Comparison of ENCODE assay signal across 30 cellular contexts in the genomic region with DNA sequence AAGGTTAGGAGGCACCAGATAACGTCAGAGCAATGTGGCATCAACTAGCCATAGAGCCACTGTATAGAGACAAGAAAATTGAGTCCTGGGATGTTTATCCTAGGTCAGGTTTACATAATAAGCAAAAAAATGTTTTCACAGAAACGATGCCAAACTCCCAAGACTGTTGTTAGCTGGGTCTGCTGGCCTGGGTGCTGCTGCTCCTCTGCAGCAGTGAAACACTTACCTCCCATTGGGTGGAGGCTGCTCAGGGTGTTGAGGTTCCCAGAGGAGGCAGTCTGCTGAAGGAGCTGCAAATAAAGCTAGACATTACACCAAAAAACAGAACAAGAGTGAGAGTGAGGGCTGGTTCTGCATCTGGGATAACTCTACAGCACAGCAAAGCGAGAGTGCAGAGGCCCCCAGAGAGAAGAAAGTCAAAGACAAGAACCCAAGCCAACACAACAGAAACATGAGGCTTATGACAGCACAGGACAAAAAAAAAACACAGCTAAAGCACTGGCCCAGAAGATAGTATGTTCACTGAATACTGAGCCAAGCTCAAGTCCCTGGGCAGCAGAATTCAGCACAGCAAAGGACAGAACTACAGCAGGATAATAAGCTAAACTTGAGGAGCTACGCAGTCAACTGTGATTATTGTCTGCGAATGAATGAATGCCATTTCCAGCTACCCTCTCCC. TPM values are rescaled to one million over a fixed set of nuclear protein-coding genes. Genes with fewer than 3 reads are reported as not detected.
DNase-seq lines count a peak whose midpoint lies in the region; ATAC-seq and TF ChIP-seq lines count a peak whose summit lies in the region.
"Had no signal": no experiment of that assay in that cellular context is flagged by ENCODE, and none has a peak within 500 bp of the region (broad histone marks: within the 10 kb centered on the region; RNA-seq: fewer than 3 reads in every experiment).

No MANE protein-coding gene starts in this region.

- TF ChIP-seq POLR2A in stomach (IDR thresholded peaks at IDR 0.05) (no peak), prostate gland (IDR thresholded peaks at IDR 0.05) (no peak)

- peaks cover 96% of the 10 kb centered on the region for H3K36me3 ChIP-seq in right atrium auricular region
- peaks cover 94 to 100% (median 100%) of the 10 kb centered on the region in 4 donors for H3K36me3 ChIP-seq in stomach
- peaks cover 10 to 23% of the 10 kb centered on the region in 2 donors for H3K36me3 ChIP-seq in prostate gland

- no peak for TF ChIP-seq EP300 in stomach (IDR thresholded peaks at IDR 0.05)

- H3K9me3 ChIP-seq in right atrium auricular region (no peaks in the 10 kb centered on the region), right cardiac atrium (ENCODE audit: control insufficient read depth, low read length) (no peaks in the 10 kb centered on the region), stomach (no peaks in the 10 kb centered on the region), prostate gland (no peaks in the 10 kb centered on the region)
- H3K9me3 ChIP-seq: BE2C, body of pancreas, HAP-1, tibial artery had no signal

- peak overlapping the region; percentile 7 for H3K27ac Mint-ChIP-seq in dendritic cell treated with granulocyte-macrophage colony-stimulating factor and Interleukin-4, amounts not matched to agents 40 ng/mL and 50 ng/mL, for 4 days
- H3K27ac Mint-ChIP-seq: activated B cell treated with CpG ODN at 0.5 μM for 24 hours had no signal

- TF ChIP-seq CTCF in right atrium auricular region (IDR thresholded peaks at IDR 0.05) = no peak
- no peak for TF ChIP-seq CTCF in stomach (IDR thresholded peaks at IDR 0.05)
- no peak for TF ChIP-seq CTCF in prostate gland (IDR thresholded peaks at IDR 0.05)

- WGBS in right cardiac atrium = 65% methylated on average over 5 of the region's 5 CpGs
- WGBS in stomach, 5 donors = 82 to 90% (median 87%) methylated on average over 5 of the region's 5 CpGs
- 82% methylated on average over 5 of the region's 5 CpGs for WGBS in prostate gland

- H3K4me1 ChIP-seq in right atrium auricular region (no peaks in the 10 kb centered on the region), right cardiac atrium (ENCODE audit: control insufficient read depth, insufficient read depth, low read length) (peaks cover 9% of the 10 kb centered on the region), stomach (peaks cover 0 to 13% (median 5%) of the 10 kb centered on the region in 4 donors), prostate gland (replicated peaks) (no peaks in the 10 kb centered on the region)
- H3K4me1 ChIP-seq: BE2C, body of pancreas, HAP-1 had no signal

- ATAC-seq in Right ventricle myocardium superior (ENCODE audit: poor library complexity) (peak; percentile 72), right cardiac atrium (peak; percentile 19 to 81)
- ATAC-seq: body of pancreas; stimulated activated naive CD8-positive, alpha-beta T cell treated with anti-CD3 and anti-CD28 coated beads, Interleukin-15, amount 100 ng/mL, for 72 hours; T-cell had no signal

- no peaks in the 10 kb centered on the region for H3K9me3 Mint-ChIP-seq in dendritic cell treated with granulocyte-macrophage colony-stimulating factor and Interleukin-4, amounts not matched to agents 40 ng/mL and 50 ng/mL, for 4 days
- H3K9me3 Mint-ChIP-seq: activated B cell treated with CpG ODN at 0.5 μM for 24 hours; stimulated activated naive CD8-positive, alpha-beta T cell treated with anti-CD3 and anti-CD28 coated beads, Interleukin-15, amount 100 ng/mL, for 72 hours; T-cell had no signal

- H3K4me3 Mint-ChIP-seq in dendritic cell treated with granulocyte-macrophage colony-stimulating factor and Interleukin-4, amounts not matched to agents 40 ng/mL and 50 ng/mL, for 4 days = no peak overlapping the region
- H3K4me3 Mint-ChIP-seq: activated B cell treated with CpG ODN at 0.5 μM for 24 hours; stimulated activated naive CD8-positive, alpha-beta T cell treated with anti-CD3 and anti-CD28 coated beads, Interleukin-15, amount 100 ng/mL, for 72 hours; T-cell had no signal

- H3K27me3 ChIP-seq in right atrium auricular region (no peaks in the 10 kb centered on the region), right cardiac atrium (ENCODE audit: control insufficient read depth, insufficient read depth) (no peaks in the 10 kb centered on the region), stomach (no peaks in the 10 kb centered on the region), prostate gland (replicated peaks; ENCODE audit: insufficient read depth) (no peaks in the 10 kb centered on the region)
- H3K27me3 ChIP-seq: BE2C, body of pancreas, tibial artery had no signal

- no peak for DNase-seq in Right ventricle myocardium superior
- no peak for DNase-seq in right atrium auricular region (ENCODE audit: low spot score)
- peak in 1 of 3 donors; percentile 53 for DNase-seq in right cardiac atrium
- no peak for DNase-seq in stomach
- no peak for DNase-seq in prostate gland (ENCODE audit: low spot score)
- DNase-seq in HuH-7.5 (ENCODE audit: low spot score) = no peak
- DNase-seq: activated B cell treated with CpG ODN at 0.5 μM for 24 hours; activated CD4-positive, alpha-beta T cell treated with anti-CD3 and anti-CD28 coated beads, Interleukin-2, amount 50 U/mL, for 48 hours; activated CD8-positive, alpha-beta memory T cell treated with anti-CD3 and anti-CD28 coated beads, Interleukin-2, amount 50 U/mL, for 48 hours; activated effector memory CD4-positive, alpha-beta T cell treated with anti-CD3 and anti-CD28 coated beads, Interleukin-2, amount 50 U/mL, for 16 hours; BE2C; body of pancreas; DMS53; effector CD4-positive, alpha-beta T cell; hippocampal formation; KG1; MM.1S; NCI-H1417 treated with DMSO at 0.1 percent for 48 hours; NCI-H2081; NCI-H2227 treated with DMSO at 0.1 percent for 48 hours; NCI-H526 treated with DMSO at 0.1 percent for 48 hours; stimulated activated naive CD8-positive, alpha-beta T cell treated with anti-CD3 and anti-CD28 coated beads, Interleukin-15, amount 100 ng/mL, for 72 hours; T-cell; tibial artery had no signal

- peaks cover 100% of the 10 kb centered on the region for H3K36me3 Mint-ChIP-seq in dendritic cell treated with granulocyte-macrophage colony-stimulating factor and Interleukin-4, amounts not matched to agents 40 ng/mL and 50 ng/mL, for 4 days (ENCODE audit: low read depth)

- no peaks in the 10 kb centered on the region for H3K27me3 Mint-ChIP-seq in dendritic cell treated with granulocyte-macrophage colony-stimulating factor and Interleukin-4, amounts not matched to agents 40 ng/mL and 50 ng/mL, for 4 days
- H3K27me3 Mint-ChIP-seq: activated B cell treated with CpG ODN at 0.5 μM for 24 hours; stimulated activated naive CD8-positive, alpha-beta T cell treated with anti-CD3 and anti-CD28 coated beads, Interleukin-15, amount 100 ng/mL, for 72 hours; T-cell had no signal

- H3K4me3 ChIP-seq in right atrium auricular region (no peak overlapping the region), right cardiac atrium (ENCODE audit: low read length) (no peak overlapping the region), stomach (no peak overlapping the region), prostate gland (no peak overlapping the region)
- H3K4me3 ChIP-seq: body of pancreas, HAP-1, skin epidermis, tibial artery had no signal

- intact Hi-C loops in Right ventricle myocardium superior (cut with DNase I) (no loop called here), right cardiac atrium (cut with DNase I) (no loop called here), stomach (cut with DNase I; ENCODE audit: low total_unique reads) (no loop called here), prostate gland (cut with DNase I) (no loop called here)
- intact Hi-C loops in dendritic cell treated with granulocyte-macrophage colony-stimulating factor and Interleukin-4, amounts not matched to agents 40 ng/mL and 50 ng/mL, for 4 days (cut with micrococcal nuclease) = no loop called here

- peaks cover 38% of the 10 kb centered on the region for H3K4me1 Mint-ChIP-seq in dendritic cell treated with granulocyte-macrophage colony-stimulating factor and Interleukin-4, amounts not matched to agents 40 ng/mL and 50 ng/mL, for 4 days (ENCODE audit: low read depth)
- H3K4me1 Mint-ChIP-seq: activated B cell treated with CpG ODN at 0.5 μM for 24 hours; stimulated activated naive CD8-positive, alpha-beta T cell treated with anti-CD3 and anti-CD28 coated beads, Interleukin-15, amount 100 ng/mL, for 72 hours; T-cell had no signal

- H3K27ac ChIP-seq in right atrium auricular region (no peak overlapping the region), right cardiac atrium (ENCODE audit: low read length) (peak overlapping the region; percentile 48), stomach (no peak overlapping the region), prostate gland (no peak overlapping the region)
- H3K27ac ChIP-seq: body of pancreas, tibial artery had no signal

RNA-seq across cellular contexts. Expression of a gene that starts 29.9 kb away (rescaled TPM):
- total RNA-seq in Right ventricle myocardium superior (6.7 TPM), right atrium auricular region (not detected), right cardiac atrium (under 1 TPM; 0.17 to 0.50 (median 0.39) TPM), stomach (1 to 10 TPM in 2 of 5 donors, not detected in 3; 1.1 to 1.2 TPM), prostate gland (1 to 10 TPM in 1 of 2 donors, not detected in 1; 1.3 TPM)
- polyA plus RNA-seq in right cardiac atrium (0.23 TPM), stomach (under 1 TPM in 1 of 3 donors, not detected in 2; 0.20 TPM)
- total RNA-seq: body of pancreas, cerebellum, frontal cortex, SK-MEL-5 had no signal

RNA-seq across cellular contexts. Expression of a gene that starts 52.6 kb away (rescaled TPM):
- 166 TPM for total RNA-seq in Right ventricle myocardium superior
- total RNA-seq in right atrium auricular region = 100 to 1,000 TPM; 130 to 177 TPM
- total RNA-seq in right cardiac atrium = 100 to 1,000 TPM; 122 to 162 (median 155) TPM
- polyA plus RNA-seq in right cardiac atrium = 170 TPM
- 100 to 1,000 TPM in 2 of 5 donors, 10 to 100 TPM in 2, 1 to 10 TPM in 1; 8.1 to 147 (median 65.9) TPM for total RNA-seq in stomach
- 100 to 1,000 TPM; 143 to 175 (median 145) TPM for polyA plus RNA-seq in stomach
- 100 to 1,000 TPM in 1 of 2 donors, 10 to 100 TPM in 1; 99.2 to 133 TPM for total RNA-seq in prostate gland
